Comparison of ENCODE assay signal across 22 cellular contexts in genomic region chrX:139287155-139287924, GRCh38.
"Had no signal": no experiment of that assay in that cellular context is flagged by ENCODE, and none has a peak within 500 bp of the region (broad histone marks: within the 10 kb centered on the region; RNA-seq: fewer than 3 reads in every experiment).

No MANE protein-coding gene starts in this region.

- H3K9ac ChIP-seq: neural progenitor cell had no signal

- H3K4me1 ChIP-seq: neural progenitor cell, prostate gland, right atrium auricular region, tibial nerve had no signal

- H3K4me2 ChIP-seq: neural progenitor cell had no signal

- H3K9me3 ChIP-seq: prostate gland, tibial nerve had no signal

- ATAC-seq: activated T-cell treated with anti-CD3 and anti-CD28 coated beads, Interleukin-2, amount 50 U/mL, for 72 hours; esophagus mucosa; T-helper 17 cell had no signal

- H3K27me3 ChIP-seq: neural progenitor cell, right atrium auricular region, tibial nerve had no signal

- H3K36me3 ChIP-seq: neural progenitor cell, prostate gland, right atrium auricular region, tibial nerve had no signal

- DNase-seq: activated CD4-positive, alpha-beta memory T cell treated with anti-CD3 and anti-CD28 coated beads for 36 hours; activated CD4-positive, alpha-beta T cell treated with anti-CD3 and anti-CD28 coated beads for 48 hours; activated effector memory CD4-positive, alpha-beta T cell treated with Interleukin-2 at 50 U/mL for 16 hours; activated naive CD4-positive, alpha-beta T cell treated with anti-CD3 and anti-CD28 coated beads for 36 hours; activated T-cell treated with anti-CD3 and anti-CD28 coated beads, Interleukin-2, amount 50 U/mL, for 72 hours; amygdala; dermis blood vessel endothelial cell; effector memory CD4-positive, alpha-beta T cell; foreskin melanocyte; glutamatergic neuron; hippocampal formation; kidney glomerular epithelial cell; naive B cell; stimulated activated CD4-positive, alpha-beta T cell treated with anti-CD3 and anti-CD28 coated beads, Interleukin-12 subunit alpha, Interleukin-12 subunit beta, amount 100 ng/mL, for 4 hours; stimulated activated CD4-positive, alpha-beta T cell treated with anti-CD3 and anti-CD28 coated beads, Interleukin-1b, Interleukin-23, amount 100 ng/mL, for 48 hours; SW 1271; T-helper 17 cell had no signal

- H2AFZ ChIP-seq: neural progenitor cell had no signal

- H3K27ac ChIP-seq: neural progenitor cell, prostate gland, right atrium auricular region, tibial nerve had no signal

- H3K4me3 ChIP-seq: neural progenitor cell, prostate gland, right atrium auricular region, tibial nerve had no signal
